9 cellular contexts compared by ENCODE assay signal in the genomic region with DNA sequence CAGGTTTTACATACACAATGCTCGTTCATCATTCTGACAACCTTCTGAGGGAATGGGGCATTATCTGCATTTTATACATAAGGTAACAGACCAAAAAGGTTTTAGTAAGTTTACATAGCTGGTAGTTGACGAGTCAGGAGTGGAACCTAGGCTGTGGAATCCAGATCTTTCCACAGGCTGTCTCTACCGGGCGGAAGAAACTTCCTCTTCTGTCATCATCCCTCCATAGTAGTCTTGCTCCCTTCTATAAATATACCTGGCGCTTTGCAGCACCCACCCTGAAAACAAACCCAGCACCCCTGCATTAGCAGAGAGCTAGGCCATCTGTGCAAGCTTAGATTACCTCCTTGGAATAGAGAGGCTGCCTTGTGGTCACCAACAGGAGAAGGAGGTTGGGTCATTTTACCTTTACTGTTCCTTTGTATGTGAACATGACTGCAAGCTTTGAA. TPM values are rescaled to one million over a fixed set of nuclear protein-coding genes. Genes with fewer than 3 reads are reported as not detected.
DNase-seq lines count a peak whose midpoint lies in the region; ATAC-seq and TF ChIP-seq lines count a peak whose summit lies in the region.
"Had no signal": no experiment of that assay in that cellular context is flagged by ENCODE, and none has a peak within 500 bp of the region (broad histone marks: within the 10 kb centered on the region; RNA-seq: fewer than 3 reads in every experiment).

No MANE protein-coding gene starts in this region.

- H3K27me3 Mint-ChIP-seq in Caco-2 (ENCODE audit: insufficient read depth, unreplicated experiment) (no peaks in the 10 kb centered on the region), nephron (ENCODE audit: low read depth) (peaks cover 52% of the 10 kb centered on the region)

- no peak for ATAC-seq in activated CD4-positive, CD25-positive, alpha-beta regulatory T cell treated with anti-CD3 and anti-CD28 coated beads, Interleukin-2, amount 50 U/mL, for 24 hours
- no peak for ATAC-seq in HG03378 (IDR thresholded peaks at IDR 0.05; ENCODE audit: unreplicated experiment)

- TSS peak; percentile 45 for BruUV-seq in Caco-2 (replicated peaks; lab: Mats Ljungman, UMichigan)

- CTCF ChIA-PET in Caco-2 (lab: Charles Lee), result no interaction called here

- H3K4me1 ChIP-seq in Caco-2, result peaks cover 26% of the 10 kb centered on the region

- H3K27ac ChIP-seq in cingulate gyrus (ENCODE audit: low read depth, low read length), result peak overlapping the region; percentile 39

- H3K4me1 Mint-ChIP-seq in Caco-2 (ENCODE audit: low read depth, unreplicated experiment) (peaks cover 29% of the 10 kb centered on the region), nephron (peaks cover 28% of the 10 kb centered on the region)

- DNase-seq in Caco-2 (peak in 1 of 2 experiments; percentile 16), NCI-H2171 (lab: John Stamatoyannopoulos, UW) (peak; percentile 30), NCI-H446 (lab: John Stamatoyannopoulos, UW) (no peak), NCI-H1105 (lab: John Stamatoyannopoulos, UW) (no peak)

- H3K4me3 Mint-ChIP-seq in Caco-2 (ENCODE audit: unreplicated experiment) (peak overlapping the region; percentile 92), nephron (peak overlapping the region; percentile 87 to 92 (median 90))

- no peaks in the 10 kb centered on the region for H3K9me3 ChIP-seq in Caco-2

- H3K4me3 ChIP-seq in Caco-2 (ENCODE audit: low read depth, low read length), result peak overlapping the region; percentile 91

- no peaks in the 10 kb centered on the region for H3K9me3 Mint-ChIP-seq in Caco-2 (ENCODE audit: unreplicated experiment)
- H3K9me3 Mint-ChIP-seq in nephron, result no peaks in the 10 kb centered on the region

- intact Hi-C loops in Caco-2 (cut with micrococcal nuclease; ENCODE audit: unreplicated experiment), result loop anchor here (2.0 to 5.0 kb wide), 2 partner anchors 92 to 158 kb away; no protein-coding TSS in a partner anchor

- H3K36me3 ChIP-seq in Caco-2 (ENCODE audit: control insufficient read depth, insufficient read depth, low read length), result no peaks in the 10 kb centered on the region; the same call in 1 of the 2 replicates

- H3K27ac Mint-ChIP-seq in Caco-2 (ENCODE audit: unreplicated experiment) (peak overlapping the region; percentile 84), nephron (peak overlapping the region; percentile 24 to 65 (median 31))

- no peaks in the 10 kb centered on the region for H3K27me3 ChIP-seq in Caco-2 (replicated peaks; ENCODE audit: control insufficient read depth, insufficient read depth, low read length)

- H3K36me3 Mint-ChIP-seq in Caco-2 (ENCODE audit: insufficient read depth, unreplicated experiment) (peaks cover 22% of the 10 kb centered on the region), nephron (ENCODE audit: low read depth) (no peaks in the 10 kb centered on the region)

- no peak for TF ChIP-seq CTCF in Caco-2 (IDR thresholded peaks at IDR 0.05; ENCODE audit: insufficient read depth in 1 of 2, low read depth in 1 of 2, low read length in 1 of 2, severe bottlenecking in 1 of 2, unreplicated experiment in 1 of 2)
- no peak for TF ChIP-seq CTCF in nephron (IDR thresholded peaks at IDR 0.05; ENCODE audit: unreplicated experiment in 3 of 3)

- POLR2A ChIA-PET in Caco-2 (lab: Charles Lee), result interaction anchor here (1.7 kb wide), 1 partner anchor 17 kb away, joined by 4 read pairs; no protein-coding TSS in a partner anchor

RNA-seq across cellular contexts. Expression of a gene that starts 1.3 kb away (rescaled TPM):
- 193 and 208 TPM in 2 replicates for total RNA-seq in Caco-2 (2022)

RNA-seq across cellular contexts. Expression of a gene that starts 49.9 kb away (rescaled TPM):
- 343 and 467 TPM in 2 replicates for total RNA-seq in Caco-2 (2022)
- total RNA-seq: SK-MEL-5 had no signal
